ENCODE assay signal across 1 cellular context in genomic region chr2:155054712-155055111, GRCh38.
TF ChIP-seq lines count a peak whose summit lies in the region.

No MANE protein-coding gene starts in this region.

TF ChIP-seq in GM23338, 12 proteins besides CTCF, POLR2A, EP300 and RAD21:
- TF ChIP-seq ZNF462 (CRISPR knock-in tag; IDR thresholded peaks at IDR 0.05) = peak; percentile 52; the same call in 1 of the 2 replicates
- TF ChIP-seq EZH2 (IDR thresholded peaks at IDR 0.05; ENCODE audit: low read depth, unreplicated experiment) = no peak
- no peak for TF ChIP-seq EZH2phosphoT487 (IDR thresholded peaks at IDR 0.05; ENCODE audit: unreplicated experiment)
